Comparison of ENCODE assay signal across 8 cellular contexts in the genomic region with DNA sequence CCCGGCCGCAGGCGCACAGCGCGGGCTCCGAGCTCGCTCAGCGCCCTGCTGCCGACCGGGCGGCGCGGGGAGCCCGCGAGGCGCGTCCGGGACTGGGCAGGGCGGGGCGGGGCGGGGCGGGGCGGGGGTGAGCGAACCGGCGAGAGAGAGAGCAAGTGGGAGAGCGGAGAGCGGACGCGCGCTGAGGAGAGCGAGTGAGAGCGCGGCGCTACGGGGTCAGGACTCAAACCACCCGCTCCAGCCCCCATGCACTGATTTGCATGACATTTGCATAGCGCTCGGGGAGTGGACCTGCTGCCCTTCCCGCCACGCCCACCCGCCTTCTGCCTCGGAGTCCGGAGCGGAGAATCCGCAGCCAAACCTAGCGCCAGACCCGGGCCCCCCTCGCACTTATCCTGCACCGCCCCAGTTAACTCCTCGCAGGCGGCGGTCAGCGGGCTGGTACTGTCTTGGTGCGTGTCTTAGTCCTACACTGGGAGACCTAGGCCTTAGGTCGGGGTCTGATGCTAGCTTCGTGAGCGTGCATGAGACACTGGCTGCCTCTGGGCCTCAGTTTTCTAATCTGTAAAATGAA. TPM values are rescaled to one million over a fixed set of nuclear protein-coding genes. Genes with fewer than 3 reads are reported as not detected.
DNase-seq lines count a peak whose midpoint lies in the region; ATAC-seq and TF ChIP-seq lines count a peak whose summit lies in the region.

A gene with protein sequence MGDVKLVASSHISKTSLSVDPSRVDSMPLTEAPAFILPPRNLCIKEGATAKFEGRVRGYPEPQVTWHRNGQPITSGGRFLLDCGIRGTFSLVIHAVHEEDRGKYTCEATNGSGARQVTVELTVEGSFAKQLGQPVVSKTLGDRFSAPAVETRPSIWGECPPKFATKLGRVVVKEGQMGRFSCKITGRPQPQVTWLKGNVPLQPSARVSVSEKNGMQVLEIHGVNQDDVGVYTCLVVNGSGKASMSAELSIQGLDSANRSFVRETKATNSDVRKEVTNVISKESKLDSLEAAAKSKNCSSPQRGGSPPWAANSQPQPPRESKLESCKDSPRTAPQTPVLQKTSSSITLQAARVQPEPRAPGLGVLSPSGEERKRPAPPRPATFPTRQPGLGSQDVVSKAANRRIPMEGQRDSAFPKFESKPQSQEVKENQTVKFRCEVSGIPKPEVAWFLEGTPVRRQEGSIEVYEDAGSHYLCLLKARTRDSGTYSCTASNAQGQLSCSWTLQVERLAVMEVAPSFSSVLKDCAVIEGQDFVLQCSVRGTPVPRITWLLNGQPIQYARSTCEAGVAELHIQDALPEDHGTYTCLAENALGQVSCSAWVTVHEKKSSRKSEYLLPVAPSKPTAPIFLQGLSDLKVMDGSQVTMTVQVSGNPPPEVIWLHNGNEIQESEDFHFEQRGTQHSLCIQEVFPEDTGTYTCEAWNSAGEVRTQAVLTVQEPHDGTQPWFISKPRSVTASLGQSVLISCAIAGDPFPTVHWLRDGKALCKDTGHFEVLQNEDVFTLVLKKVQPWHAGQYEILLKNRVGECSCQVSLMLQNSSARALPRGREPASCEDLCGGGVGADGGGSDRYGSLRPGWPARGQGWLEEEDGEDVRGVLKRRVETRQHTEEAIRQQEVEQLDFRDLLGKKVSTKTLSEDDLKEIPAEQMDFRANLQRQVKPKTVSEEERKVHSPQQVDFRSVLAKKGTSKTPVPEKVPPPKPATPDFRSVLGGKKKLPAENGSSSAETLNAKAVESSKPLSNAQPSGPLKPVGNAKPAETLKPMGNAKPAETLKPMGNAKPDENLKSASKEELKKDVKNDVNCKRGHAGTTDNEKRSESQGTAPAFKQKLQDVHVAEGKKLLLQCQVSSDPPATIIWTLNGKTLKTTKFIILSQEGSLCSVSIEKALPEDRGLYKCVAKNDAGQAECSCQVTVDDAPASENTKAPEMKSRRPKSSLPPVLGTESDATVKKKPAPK (N-terminal part only) (minus strand): TSS at position 75 of the 574 bp plus-strand sequence. CDS start 90,491 bp downstream, outside the sequence.

- peaks cover 9 to 20% (median 15%) of the 10 kb centered on the region in 3 donors for H3K4me1 Mint-ChIP-seq in T-cell

- peak within 1 kb of the TSS; percentile 23 for H3K4me3 ChIP-seq in lower leg skin (ENCODE audit: low read depth, poor library complexity, severe bottlenecking)

- POLR2A ChIA-PET in T-cell (lab: Charles Lee) = no interaction called here

- CTCF ChIA-PET in T-cell (lab: Charles Lee) = no interaction called here

- ATAC-seq in GM21576 (IDR thresholded peaks at IDR 0.05; ENCODE audit: unreplicated experiment) (peak; percentile 74), T-cell (replicated peaks in 1 of 4) (peak; percentile 48 to 66 (median 62)), HG03571 (IDR thresholded peaks at IDR 0.05; ENCODE audit: unreplicated experiment) (no peak)

- intact Hi-C loops in lower leg skin (cut with DNase I; ENCODE audit: low total_unique reads) = no loop called here

- TF ChIP-seq POLR2A in lower leg skin (IDR thresholded peaks at IDR 0.05) = no peak

- H3K27me3 Mint-ChIP-seq in T-cell = peaks cover 55 to 65% of the 10 kb centered on the region in 2 donors

- DNase-seq in DMS114 treated with DMSO at 0.1 percent for 48 hours (lab: John Stamatoyannopoulos, UW; ENCODE audit: unreplicated experiment) (peak; percentile 72), NCI-H1092 (lab: John Stamatoyannopoulos, UW) (peak; percentile 64), T-cell (peak in 10 of 34 experiments; percentile 1 to 24 (median 5)), ecto neural progenitor cell (ENCODE audit: low spot score) (peak; percentile 96), lower leg skin (ENCODE audit: low spot score in 2 of 2) (peak in 1 of 2 donors; percentile 33)
- DNase-seq in stimulated activated CD8-positive, alpha-beta memory T cell treated with anti-CD3 and anti-CD28 coated beads, Interleukin-15, amount 100 ng/mL, for 48 hours (ENCODE audit: low read depth in 2 of 2) = peak; percentile 19 to 41

- no peaks in the 10 kb centered on the region for H3K36me3 Mint-ChIP-seq in T-cell

- H3K4me3 Mint-ChIP-seq in T-cell = peak within 1 kb of the TSS; percentile 60 to 68 (median 62)

- H3K9me3 Mint-ChIP-seq in T-cell = no peaks in the 10 kb centered on the region

- no peak within 1 kb of the TSS for H3K27ac Mint-ChIP-seq in T-cell

- no peak for TF ChIP-seq CTCF in lower leg skin (IDR thresholded peaks at IDR 0.05)

- 3 to 9% methylated on average over 12 to 37 of the region's 58 CpGs for WGBS in lower leg skin, 2 donors

RNA-seq across cellular contexts. Expression of the gene that starts here (rescaled TPM):
- total RNA-seq in T-cell (1 to 10 TPM in 3 of 5 donors, under 1 TPM in 2; 0.40 to 1.4 (median 1.0) TPM), lower leg skin (10 to 100 TPM in 3 of 4 donors, 1 to 10 TPM in 1; 9.7 to 92.8 (median 32.5) TPM)

Comparison
In these comparisons a context has a peak if more than half of its experiments do, and no peak if none do; other contexts are left out.
1. RNA of the gene that starts here (total RNA-seq): 9.7 to 92.8 TPM in lower leg skin; 0.40 to 1.4 TPM in T-cell; every median in the first group is over 4 times any median in the second.